Comparison of ENCODE assay signal across 8 cellular contexts in genomic region chr3:194487289-194488006, GRCh38. TPM values are rescaled to one million over a fixed set of nuclear protein-coding genes. Genes with fewer than 3 reads are reported as not detected.
DNase-seq lines count a peak whose midpoint lies in the region; ATAC-seq and TF ChIP-seq lines count a peak whose summit lies in the region.

No MANE protein-coding gene starts in this region.

- H3K36me3 ChIP-seq in CD4-positive, alpha-beta memory T cell (ENCODE audit: insufficient read depth, low read length) = no peaks in the 10 kb centered on the region
- H3K36me3 ChIP-seq in breast epithelium = no peaks in the 10 kb centered on the region

- peaks cover 0 to 3% (median 0%) of the 10 kb centered on the region in 8 donors for H3K9me3 Mint-ChIP-seq in CD4-positive, alpha-beta memory T cell

- no peaks in the 10 kb centered on the region for H3K27me3 Mint-ChIP-seq in CD4-positive, alpha-beta memory T cell
- no peaks in the 10 kb centered on the region for H3K27me3 Mint-ChIP-seq in T-helper 17 cell

- peaks cover 23 to 52% (median 36%) of the 10 kb centered on the region in 4 donors for H3K4me1 Mint-ChIP-seq in CD4-positive, alpha-beta memory T cell
- peaks cover 49% of the 10 kb centered on the region for H3K4me1 Mint-ChIP-seq in T-helper 17 cell

- peak overlapping the region; percentile 51 for H3K27ac ChIP-seq in CD4-positive, alpha-beta memory T cell (ENCODE audit: low read depth, low read length)
- H3K27ac ChIP-seq in breast epithelium = peak overlapping the region; percentile 92 to 96

- H3K27me3 ChIP-seq in CD4-positive, alpha-beta memory T cell (ENCODE audit: insufficient read depth, low read length) = no peaks in the 10 kb centered on the region
- H3K27me3 ChIP-seq in breast epithelium = no peaks in the 10 kb centered on the region

- no peaks in the 10 kb centered on the region for H3K9me3 ChIP-seq in CD4-positive, alpha-beta memory T cell (ENCODE audit: control insufficient read depth in 1 of 2, low read length in 2 of 2)
- H3K9me3 ChIP-seq in T-helper 17 cell (ENCODE audit: control insufficient read depth, low read length, poor library complexity, severe bottlenecking) = no peaks in the 10 kb centered on the region
- H3K9me3 ChIP-seq in breast epithelium = no peaks in the 10 kb centered on the region

- peaks cover 2 to 18% of the 10 kb centered on the region in 2 donors for H3K36me3 Mint-ChIP-seq in CD4-positive, alpha-beta memory T cell
- peaks cover 4% of the 10 kb centered on the region for H3K36me3 Mint-ChIP-seq in T-helper 17 cell (ENCODE audit: low read depth)

- CTCF ChIA-PET in CD4-positive, alpha-beta memory T cell (lab: Charles Lee; ENCODE audit: partially characterized antibody) = interaction anchor here (1.0 kb wide), 1 partner anchor 16 kb away, joined by 4 read pairs; no protein-coding TSS in a partner anchor

- TF ChIP-seq POLR2A in breast epithelium (IDR thresholded peaks at IDR 0.05) = no peak

- H3K4me1 ChIP-seq in CD4-positive, alpha-beta memory T cell (ENCODE audit: insufficient read depth, low read length) = peaks cover 39% of the 10 kb centered on the region
- H3K4me1 ChIP-seq in breast epithelium = no peaks in the 10 kb centered on the region

- peak overlapping the region; percentile 72 to 98 (median 94) for H3K27ac Mint-ChIP-seq in CD4-positive, alpha-beta memory T cell
- peak overlapping the region; percentile 92 for H3K27ac Mint-ChIP-seq in T-helper 17 cell

- POLR2A ChIA-PET in CD4-positive, alpha-beta memory T cell (lab: Charles Lee; ENCODE audit: partially characterized antibody) = interaction anchor here (0.5 to 3.0 kb wide), 3 partner anchors 36 to 281 kb away, joined by 3 to 15 read pairs (median 3); no protein-coding TSS in a partner anchor

- peak overlapping the region; percentile 59 to 90 for H3K4me3 ChIP-seq in CD4-positive, alpha-beta memory T cell (ENCODE audit: low read length in 2 of 2)
- H3K4me3 ChIP-seq in breast epithelium = peak overlapping the region; percentile 60 to 96 (median 75)

- no peak for TF ChIP-seq CTCF in breast epithelium (IDR thresholded peaks at IDR 0.05)

- intact Hi-C loops in CD4-positive, alpha-beta memory T cell (cut with micrococcal nuclease) = loop anchor here (1.0 to 10.0 kb wide), 4 partner anchors 96 to 353 kb away; partner anchors contain the start of genes HES1 and LSG1
- intact Hi-C loops in breast epithelium (cut with DNase I; ENCODE audit: low total_unique reads) = loop anchor here (5.0 kb wide), 1 partner anchor 95 kb away; no protein-coding TSS in a partner anchor

- ATAC-seq in GM19438 (IDR thresholded peaks at IDR 0.05; ENCODE audit: low read depth, unreplicated experiment) (peak; percentile 28), HG03565 (IDR thresholded peaks at IDR 0.05; ENCODE audit: unreplicated experiment) (peak; percentile 11), T-helper 17 cell (peak; percentile 13)

- H3K4me3 Mint-ChIP-seq in CD4-positive, alpha-beta memory T cell = peak overlapping the region; percentile 93 to 98 (median 94)
- peak overlapping the region; percentile 85 for H3K4me3 Mint-ChIP-seq in T-helper 17 cell

- peak in 4 of 5 donors; percentile 18 to 54 (median 40) for DNase-seq in CD4-positive, alpha-beta memory T cell
- peak; percentile 12 to 26 (median 20) for DNase-seq in T-helper 17 cell
- DNase-seq in breast epithelium (ENCODE audit: low spot score in 2 of 2) = no peak
- DNase-seq in islet precursor cell = peak; percentile 57
- peak; percentile 28 for DNase-seq in stimulated activated CD4-positive, alpha-beta T cell treated with anti-CD3 and anti-CD28 coated beads, Interleukin-1b, Interleukin-23, amount 100 ng/mL, for 48 hours
- DNase-seq in epidermal melanocyte (ENCODE audit: insufficient read length, low spot score) = no peak

RNA-seq across cellular contexts. Expression of gene ATP13A3, which starts 0.6 kb away (rescaled TPM):
- total RNA-seq in CD4-positive, alpha-beta memory T cell = 10 to 100 TPM; 57.6 to 62.7 TPM
- 10 to 100 TPM in 1 of 2 donors, 1 to 10 TPM in 1; 6.7 to 14.5 TPM for polyA plus RNA-seq in CD4-positive, alpha-beta memory T cell
- 10 to 100 TPM; 65.6 to 81.0 TPM for total RNA-seq in T-helper 17 cell
- total RNA-seq in breast epithelium = 100 to 1,000 TPM; 132 to 170 (median 142) TPM

Comparison
In these comparisons a context has a peak if more than half of its experiments do, and no peak if none do; other contexts are left out.
1. DNase-seq: peak in CD4-positive, alpha-beta memory T cell (4 of 5), T-helper 17 cell (3 of 3), islet precursor cell (single experiment) and stimulated activated CD4-positive, alpha-beta T cell treated with anti-CD3 and anti-CD28 coated beads, Interleukin-1b, Interleukin-23, amount 100 ng/mL, for 48 hours (single experiment); none in breast epithelium (0 of 2) and epidermal melanocyte (single experiment).
2. Peak in every context shown above with its lines, with median percentiles within 50 percentile points of each other: ATAC-seq.